8 cellular contexts compared by ENCODE assay signal in the genomic region with DNA sequence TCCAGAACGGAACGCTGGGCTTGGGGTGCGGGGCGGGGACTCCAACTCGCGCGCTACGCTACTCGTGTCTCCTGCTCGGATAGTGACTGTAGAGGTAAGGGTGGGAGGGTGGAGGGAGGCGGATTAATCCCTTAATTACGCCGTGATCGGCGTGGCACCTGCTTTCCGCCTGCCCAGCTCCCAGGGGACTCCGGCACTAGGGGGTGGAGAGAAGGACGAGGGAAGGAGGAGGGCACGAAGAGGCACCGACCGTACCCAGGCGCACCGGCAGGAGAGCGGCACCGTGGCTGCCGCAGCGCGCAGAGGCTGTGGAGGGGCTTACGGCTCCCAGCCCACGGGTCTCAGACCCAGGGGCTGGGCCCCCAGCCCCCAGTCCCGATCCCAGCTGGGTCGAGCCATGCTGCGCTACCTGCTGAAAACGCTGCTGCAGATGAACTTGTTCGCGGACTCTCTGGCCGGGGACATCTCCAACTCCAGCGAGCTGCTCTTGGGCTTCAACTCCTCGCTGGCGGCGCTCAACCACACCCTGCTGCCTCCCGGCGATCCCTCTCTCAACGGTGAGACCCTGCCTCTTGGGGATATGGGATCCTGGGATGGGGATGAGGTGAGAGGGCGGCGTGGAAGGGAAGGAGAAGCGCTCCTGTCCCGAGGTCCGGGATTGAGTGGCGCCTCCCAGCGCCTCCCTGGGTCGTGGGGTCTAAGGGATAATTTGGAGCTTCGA. TPM values are rescaled to one million over a fixed set of nuclear protein-coding genes. Genes with fewer than 3 reads are reported as not detected.
DNase-seq lines count a peak whose midpoint lies in the region; ATAC-seq and TF ChIP-seq lines count a peak whose summit lies in the region.

A gene with protein sequence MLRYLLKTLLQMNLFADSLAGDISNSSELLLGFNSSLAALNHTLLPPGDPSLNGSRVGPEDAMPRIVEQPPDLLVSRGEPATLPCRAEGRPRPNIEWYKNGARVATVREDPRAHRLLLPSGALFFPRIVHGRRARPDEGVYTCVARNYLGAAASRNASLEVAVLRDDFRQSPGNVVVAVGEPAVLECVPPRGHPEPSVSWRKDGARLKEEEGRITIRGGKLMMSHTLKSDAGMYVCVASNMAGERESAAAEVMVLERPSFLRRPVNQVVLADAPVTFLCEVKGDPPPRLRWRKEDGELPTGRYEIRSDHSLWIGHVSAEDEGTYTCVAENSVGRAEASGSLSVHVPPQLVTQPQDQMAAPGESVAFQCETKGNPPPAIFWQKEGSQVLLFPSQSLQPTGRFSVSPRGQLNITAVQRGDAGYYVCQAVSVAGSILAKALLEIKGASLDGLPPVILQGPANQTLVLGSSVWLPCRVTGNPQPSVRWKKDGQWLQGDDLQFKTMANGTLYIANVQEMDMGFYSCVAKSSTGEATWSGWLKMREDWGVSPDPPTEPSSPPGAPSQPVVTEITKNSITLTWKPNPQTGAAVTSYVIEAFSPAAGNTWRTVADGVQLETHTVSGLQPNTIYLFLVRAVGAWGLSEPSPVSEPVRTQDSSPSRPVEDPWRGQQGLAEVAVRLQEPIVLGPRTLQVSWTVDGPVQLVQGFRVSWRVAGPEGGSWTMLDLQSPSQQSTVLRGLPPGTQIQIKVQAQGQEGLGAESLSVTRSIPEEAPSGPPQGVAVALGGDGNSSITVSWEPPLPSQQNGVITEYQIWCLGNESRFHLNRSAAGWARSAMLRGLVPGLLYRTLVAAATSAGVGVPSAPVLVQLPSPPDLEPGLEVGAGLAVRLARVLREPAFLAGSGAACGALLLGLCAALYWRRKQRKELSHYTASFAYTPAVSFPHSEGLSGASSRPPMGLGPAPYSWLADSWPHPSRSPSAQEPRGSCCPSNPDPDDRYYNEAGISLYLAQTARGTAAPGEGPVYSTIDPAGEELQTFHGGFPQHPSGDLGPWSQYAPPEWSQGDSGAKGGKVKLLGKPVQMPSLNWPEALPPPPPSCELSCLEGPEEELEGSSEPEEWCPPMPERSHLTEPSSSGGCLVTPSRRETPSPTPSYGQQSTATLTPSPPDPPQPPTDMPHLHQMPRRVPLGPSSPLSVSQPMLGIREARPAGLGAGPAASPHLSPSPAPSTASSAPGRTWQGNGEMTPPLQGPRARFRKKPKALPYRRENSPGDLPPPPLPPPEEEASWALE (N-terminal part only) (plus strand): TSS at position 252 of the 721 bp plus-strand sequence. CDS start 146 bp downstream, at position 398.

- DNase-seq in 8988T (peak; percentile 55), T47D (ENCODE audit: low read depth in 1 of 2, low spot score in 1 of 2) (peak; percentile 39 to 74), mesenteric fat pad (ENCODE audit: low spot score) (peak; percentile 84), dermis blood vessel endothelial cell (no peak), GF-D8 (lab: John Stamatoyannopoulos, UW) (no peak)

- ATAC-seq in GM18519 (IDR thresholded peaks at IDR 0.05; ENCODE audit: low FRiP score, unreplicated experiment): no peak
- ATAC-seq in HG02885 (IDR thresholded peaks at IDR 0.05; ENCODE audit: poor library complexity, unreplicated experiment): no peak

- CTCF ChIA-PET in HEK293 (lab: Yijun Ruan, JAX): interaction anchor here (0.7 to 3.0 kb wide), 29 partner anchors 7 to 533 kb away, joined by 3 to 36 read pairs (median 4); no protein-coding TSS in a partner anchor

- H3K36me3 ChIP-seq in HEK293 (ENCODE audit: control insufficient read depth in 2 of 2, insufficient read depth in 1 of 2, low read length in 2 of 2): no peaks in the 10 kb centered on the region

- TF ChIP-seq CTCF in HEK293 (tag by site-specific recombination; IDR thresholded peaks at IDR 0.05): 0 out of 2 replicates have a peak, but pooled peaks have one; percentile 13

- no peaks in the 10 kb centered on the region for H3K9me3 ChIP-seq in HEK293 (ENCODE audit: control insufficient read depth, insufficient read depth, low read depth, low read length)

- no peaks in the 10 kb centered on the region for H3K4me1 ChIP-seq in HEK293 (ENCODE audit: control insufficient read depth, insufficient read depth, low read length)

- in situ Hi-C loops in T47D (cut with HindIII; ENCODE audit: low pct_unique_long_range_greater_than_20kb, low sequenced_read_pairs): no loop called here

- peak within 1 kb of the TSS; percentile 13 for H3K4me3 ChIP-seq in HEK293 (ENCODE audit: low read depth, low read length)

- POLR2A ChIA-PET in HEK293 (lab: Yijun Ruan, JAX): interaction anchor here (0.9 to 1.7 kb wide), 2 partner anchors 11 to 88 kb away, joined by 3 to 9 read pairs; partner anchors contain the start of gene CCDC15

- no peak within 1 kb of the TSS for H3K27ac ChIP-seq in HEK293 (ENCODE audit: extremely low read depth, low read depth, low read length)

TF ChIP-seq in HEK293, 187 proteins besides CTCF, POLR2A, EP300 and RAD21 (continues in another document):
- TF ChIP-seq ZNF76 (tag by site-specific recombination; IDR thresholded peaks at IDR 0.05; ENCODE audit: borderline replicate concordance, low read depth) (peak; percentile 47; the same call in 1 of the 2 replicates), ZNF132 (tag by site-specific recombination; IDR thresholded peaks at IDR 0.05; ENCODE audit: borderline replicate concordance) (no peak), ZNF521 (tag by site-specific recombination; IDR thresholded peaks at IDR 0.05) (no peak), ZNF280C (tag by site-specific recombination; IDR thresholded peaks at IDR 0.05) (no peak), SP3 (tag by site-specific recombination; IDR thresholded peaks at IDR 0.05) (peak; percentile 43), ZNF501 (tag by site-specific recombination; IDR thresholded peaks at IDR 0.05) (no peak), ZNF211 (tag by site-specific recombination; IDR thresholded peaks at IDR 0.05; ENCODE audit: low read depth) (no peak), HOXC10 (CRISPR knock-in tag; IDR thresholded peaks at IDR 0.05) (no peak), ZNF366 (tag by site-specific recombination; conservative IDR thresholded peaks at IDR 0.05) (peak; percentile 63), ZNF19 (tag by site-specific recombination; IDR thresholded peaks at IDR 0.05; ENCODE audit: low read depth) (no peak), ZNF629 (tag by site-specific recombination; IDR thresholded peaks at IDR 0.05) (no peak), ZBTB17 (tag by site-specific recombination; IDR thresholded peaks at IDR 0.05) (peak; percentile 34), KLF10 (tag by site-specific recombination; IDR thresholded peaks at IDR 0.05) (no peak), MZF1 (tag by site-specific recombination; IDR thresholded peaks at IDR 0.05; ENCODE audit: borderline replicate concordance) (no peak), ZNF184 (tag by site-specific recombination; IDR thresholded peaks at IDR 0.05) (no peak), ZNF292 (tag by site-specific recombination; IDR thresholded peaks at IDR 0.05; ENCODE audit: borderline replicate concordance, low read depth) (no peak), AEBP2 (tag by site-specific recombination; IDR thresholded peaks at IDR 0.05; ENCODE audit: borderline replicate concordance) (no peak), ZFHX2 (tag by site-specific recombination; conservative IDR thresholded peaks at IDR 0.05) (peak; percentile 70), ZNF121 (tag by site-specific recombination; IDR thresholded peaks at IDR 0.05) (no peak), SP2 (tag by site-specific recombination; IDR thresholded peaks at IDR 0.05) (peak; percentile 44), ZNF423 (tag by site-specific recombination; IDR thresholded peaks at IDR 0.05) (0 out of 2 replicates have a peak, but pooled peaks have one; percentile 25), GLIS1 (tag by site-specific recombination; IDR thresholded peaks at IDR 0.05) (peak; percentile 74)

RNA-seq across cellular contexts. Expression of the gene that starts here (rescaled TPM):
- total RNA-seq in mesenteric fat pad: 14.8 TPM
- 8.8 and 17.2 TPM in 2 replicates for total RNA-seq in dermis blood vessel endothelial cell

Comparison
In these comparisons a context has a peak if more than half of its experiments do, and no peak if none do; other contexts are left out.
1. DNase-seq: peak in 8988T (single experiment), T47D (2 of 2) and mesenteric fat pad (single experiment); none in dermis blood vessel endothelial cell (single experiment) and GF-D8 (single experiment).